ENCODE assay signal across 15 cellular contexts in the genomic region with DNA sequence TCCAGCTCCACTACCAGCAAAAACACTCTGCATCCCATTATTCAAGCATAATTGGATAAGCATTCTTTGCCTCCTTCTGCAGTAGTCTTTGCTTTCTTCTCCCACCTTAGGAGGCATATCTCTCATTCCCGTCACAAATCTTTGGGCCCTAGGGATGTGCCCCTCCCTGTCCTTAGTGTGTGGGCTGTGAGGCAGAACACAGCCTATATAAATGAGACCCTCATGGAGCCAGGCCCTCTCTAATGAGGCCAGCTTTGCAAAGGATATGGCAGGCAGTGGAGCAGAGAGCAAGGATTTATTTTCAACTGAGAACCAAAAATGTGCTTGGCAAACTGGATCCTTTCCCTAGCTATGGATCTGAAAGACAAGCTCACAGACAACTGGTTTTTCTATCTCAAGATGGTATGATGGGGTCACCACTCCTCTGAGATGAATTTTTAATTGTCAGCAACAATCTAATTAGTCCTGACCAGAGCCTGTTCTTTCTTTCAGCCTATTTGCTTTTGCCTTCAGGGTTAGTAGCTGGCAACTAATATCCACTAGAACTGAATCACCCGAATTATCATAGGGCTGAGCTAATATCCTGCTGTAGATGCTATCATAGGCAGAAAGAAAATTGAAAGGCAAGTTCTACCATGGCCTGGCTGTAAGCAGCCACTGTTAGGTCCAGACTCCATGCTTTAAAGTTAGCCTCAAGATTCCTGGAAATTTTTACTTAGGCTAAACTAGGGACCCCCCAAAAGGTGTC.
DNase-seq lines count a peak whose midpoint lies in the region; ATAC-seq and TF ChIP-seq lines count a peak whose summit lies in the region.
"Had no signal": no experiment of that assay in that cellular context is flagged by ENCODE, and none has a peak within 500 bp of the region (broad histone marks: within the 10 kb centered on the region; RNA-seq: fewer than 3 reads in every experiment).

No MANE protein-coding gene starts in this region.

- ATAC-seq in GM19397 (IDR thresholded peaks at IDR 0.05; ENCODE audit: unreplicated experiment), result no peak

- no peak overlapping the region for H3K4me2 ChIP-seq in parathyroid adenoma (ENCODE audit: low read length)

- TF ChIP-seq CTCF in AG04450 (IDR thresholded peaks at IDR 0.05; ENCODE audit: low read depth, low read length) (no peak), Peyer's patch (IDR thresholded peaks at IDR 0.05) (no peak), esophagus muscularis mucosa (IDR thresholded peaks at IDR 0.05) (no peak), parathyroid adenoma (IDR thresholded peaks at IDR 0.05) (no peak), GM13976 (IDR thresholded peaks at IDR 0.05; ENCODE audit: borderline replicate concordance, control extremely low read depth, extremely low read depth, insufficient read depth, missing control alignments) (no peak)

- H3K9me3 ChIP-seq in AG04450 (ENCODE audit: control insufficient read depth, insufficient read depth, low read length) (no peaks in the 10 kb centered on the region), Peyer's patch (no peaks in the 10 kb centered on the region), esophagus muscularis mucosa (no peaks in the 10 kb centered on the region), parathyroid adenoma (ENCODE audit: control insufficient read depth, low read length) (no peaks in the 10 kb centered on the region)
- H3K9me3 ChIP-seq: ovary had no signal

- CTCF ChIA-PET in AG04450 (lab: Charles Lee), result interaction anchor here (0.7 to 5.2 kb wide), 5 partner anchors 14 to 112 kb away, joined by 3 to 29 read pairs (median 5); no protein-coding TSS in a partner anchor

- H3K79me2 ChIP-seq in parathyroid adenoma, result no peaks in the 10 kb centered on the region

- DNase-seq in AG04450 (ENCODE audit: low read depth, low spot score), result no peak
- DNase-seq in Peyer's patch, result no peak
- no peak for DNase-seq in esophagus muscularis mucosa (ENCODE audit: extremely low spot score)
- DNase-seq in GM13976 (ENCODE audit: low spot score), result no peak
- no peak for DNase-seq in NCI-H2171 (lab: John Stamatoyannopoulos, UW)
- DNase-seq in occipital lobe (lab: John Stamatoyannopoulos, UW), result no peak
- DNase-seq: activated CD4-positive, alpha-beta T cell treated with anti-CD3 and anti-CD28 coated beads, Interleukin-2, amount 10 ng/mL, durations not matched to agents 7 days and 5 days; activated naive CD4-positive, alpha-beta T cell treated with anti-CD3 and anti-CD28 coated beads for 36 hours; effector CD8-positive, alpha-beta T cell; NCI-H2171 treated with DMSO at 0.1 percent for 48 hours; ovary; SW 1271 had no signal

- 36% methylated on average over 2 of the region's 2 CpGs for WGBS in esophagus muscularis mucosa

- TF ChIP-seq POLR2A in Peyer's patch (IDR thresholded peaks at IDR 0.05) (no peak), esophagus muscularis mucosa (IDR thresholded peaks at IDR 0.05; ENCODE audit: low read depth) (no peak)

- H3K27ac ChIP-seq in AG04450 (ENCODE audit: low read depth, low read length), result peak overlapping the region; percentile 76
- peak overlapping the region in 3 of 4 donors; percentile 1 to 48 (median 41) for H3K27ac ChIP-seq in Peyer's patch
- H3K27ac ChIP-seq in esophagus muscularis mucosa (replicated peaks in 1 of 4), result peak overlapping the region; percentile 80 to 84 (median 82)
- peak overlapping the region; percentile 69 for H3K27ac ChIP-seq in parathyroid adenoma

- H3K36me3 ChIP-seq in Peyer's patch (peaks cover 0 to 30% (median 0%) of the 10 kb centered on the region in 3 donors), esophagus muscularis mucosa (peaks cover 13 to 47% (median 31%) of the 10 kb centered on the region in 4 donors), parathyroid adenoma (ENCODE audit: control insufficient read depth, insufficient read depth, low read length) (no peaks in the 10 kb centered on the region)
- H3K36me3 ChIP-seq: ovary had no signal

- H3K4me3 ChIP-seq in AG04450 (ENCODE audit: low read depth, low read length) (no peak overlapping the region), Peyer's patch (no peak overlapping the region), esophagus muscularis mucosa (no peak overlapping the region), parathyroid adenoma (ENCODE audit: low read depth, low read length) (no peak overlapping the region)
- H3K4me3 ChIP-seq: K562, ovary had no signal

- in situ Hi-C loops in GM13976 (cut with MboI; ENCODE audit: low sequenced_read_pairs, unreplicated experiment), result no loop called here

- H2AFZ ChIP-seq in parathyroid adenoma, result no peak overlapping the region

- H3K27me3 ChIP-seq in AG04450 (ENCODE audit: control insufficient read depth, insufficient read depth, low read length) (no peaks in the 10 kb centered on the region), Peyer's patch (no peaks in the 10 kb centered on the region), esophagus muscularis mucosa (no peaks in the 10 kb centered on the region), parathyroid adenoma (ENCODE audit: control insufficient read depth, insufficient read depth, low read length) (no peaks in the 10 kb centered on the region)
- H3K27me3 ChIP-seq: ovary had no signal

- intact Hi-C loops in esophagus muscularis mucosa (cut with DNase I), result no loop called here

- TF ChIP-seq EP300 in esophagus muscularis mucosa (IDR thresholded peaks at IDR 0.05), result no peak

- H3K4me1 ChIP-seq in Peyer's patch (no peaks in the 10 kb centered on the region), esophagus muscularis mucosa (peaks cover 74 to 100% (median 99%) of the 10 kb centered on the region in 4 donors), parathyroid adenoma (peaks cover 41% of the 10 kb centered on the region)

- no peak overlapping the region for H3K9ac ChIP-seq in parathyroid adenoma

- POLR2A ChIA-PET in AG04450 (lab: Yijun Ruan, JAX), result interaction anchor here (1.3 to 3.3 kb wide), 2 partner anchors 13 to 24 kb away, joined by 3 to 33 read pairs; no protein-coding TSS in a partner anchor
